Comparison of ENCODE assay signal across 16 cellular contexts in genomic region chr19:48770734-48771472, GRCh38. TPM values are rescaled to one million over a fixed set of nuclear protein-coding genes. Genes with fewer than 3 reads are reported as not detected.
A peak's percentile ranks its signal among the peaks of the same experiment; 100 is the strongest.
DNase-seq lines count a peak whose midpoint lies in the region; ATAC-seq and TF ChIP-seq lines count a peak whose summit lies in the region.
"Had no signal": no experiment of that assay in that cellular context is flagged by ENCODE, and none has a peak within 500 bp of the region (broad histone marks: within the 10 kb centered on the region; RNA-seq: fewer than 3 reads in every experiment).

No MANE protein-coding gene starts in this region.

- ATAC-seq in psoas muscle (no peak), GM18502 (IDR thresholded peaks at IDR 0.05; ENCODE audit: poor library complexity, unreplicated experiment) (no peak)
- ATAC-seq in activated CD4-positive, CD25-positive, alpha-beta regulatory T cell treated with anti-CD3 and anti-CD28 coated beads, Interleukin-2, amount 50 U/mL, for 24 hours = no peak
- ATAC-seq: CD8-positive, alpha-beta T cell; gastroesophageal sphincter; Right ventricle myocardium inferior had no signal

- H3K27me3 ChIP-seq in Karpas-422 (ENCODE audit: low read length) (no peaks in the 10 kb centered on the region), psoas muscle (ENCODE audit: insufficient read depth in 3 of 3, low read length in 2 of 3) (no peaks in the 10 kb centered on the region)

- no peaks in the 10 kb centered on the region for H3K9me2 ChIP-seq in Karpas-422 (replicated peaks; ENCODE audit: insufficient read depth, low read length)

- H3K4me3 ChIP-seq in Karpas-422 (ENCODE audit: low read length) (no peak overlapping the region), psoas muscle (no peak overlapping the region)
- H3K4me3 ChIP-seq: gastroesophageal sphincter had no signal

- H3K79me2 ChIP-seq in Karpas-422 (ENCODE audit: low read length) = no peaks in the 10 kb centered on the region

- intact Hi-C loops in psoas muscle (cut with DNase I) = no loop called here

- H2AFZ ChIP-seq in Karpas-422 (ENCODE audit: low read length) = peak overlapping the region; percentile 20; the same call in 1 of the 2 replicates

- no peaks in the 10 kb centered on the region for H3K36me3 ChIP-seq in Karpas-422 (ENCODE audit: insufficient read depth, low read length)
- no peaks in the 10 kb centered on the region for H3K36me3 ChIP-seq in psoas muscle (ENCODE audit: insufficient read depth in 1 of 2, low read depth in 1 of 2)
- H3K36me3 ChIP-seq: gastroesophageal sphincter had no signal

- no peak for DNase-seq in Karpas-422
- DNase-seq in epithelial cell of prostate (ENCODE audit: low read depth, low spot score) = no peak
- DNase-seq in psoas muscle = no peak
- DNase-seq in HuH-7 (ENCODE audit: low spot score) = no peak
- DNase-seq: activated B cell treated with CpG ODN at 0.5 μM for 24 hours; amygdala; CD8-positive, alpha-beta T cell; DMS79 treated with DMSO at 0.1 percent for 48 hours; NCI-H187 treated with DMSO at 0.1 percent for 48 hours; NCI-H446 treated with DMSO at 0.1 percent for 48 hours had no signal

- H3K9ac ChIP-seq in Karpas-422 (ENCODE audit: low read length) = no peak overlapping the region

- no peak for TF ChIP-seq CTCF in psoas muscle (IDR thresholded peaks at IDR 0.05)

- no peaks in the 10 kb centered on the region for H4K20me1 ChIP-seq in Karpas-422 (ENCODE audit: insufficient read depth, low read depth, low read length)

- H3K4me1 ChIP-seq in Karpas-422 (ENCODE audit: low read length) (no peaks in the 10 kb centered on the region), psoas muscle (peaks cover 40% of the 10 kb centered on the region)
- H3K4me1 ChIP-seq: gastroesophageal sphincter had no signal

- H3K4me2 ChIP-seq in Karpas-422 (ENCODE audit: low read depth, low read length, poor library complexity, severe bottlenecking) = no peak overlapping the region

- H3K27ac ChIP-seq in Karpas-422 (ENCODE audit: low read length) (no peak overlapping the region), epithelial cell of prostate (peak overlapping the region; percentile 53), psoas muscle (peak overlapping the region; percentile 88)
- H3K27ac ChIP-seq: gastroesophageal sphincter had no signal

- WGBS in psoas muscle, 3 donors = 64 to 69% (median 65%) methylated on average over 20 of the region's 20 CpGs

- H3K9me3 ChIP-seq in Karpas-422 (ENCODE audit: low read length) (no peaks in the 10 kb centered on the region), psoas muscle (no peaks in the 10 kb centered on the region)
- H3K9me3 ChIP-seq: gastroesophageal sphincter had no signal

RNA-seq across cellular contexts. Expression of gene FGF21, which starts 15.6 kb away (rescaled TPM):
- not detected in 2 replicates for total RNA-seq in Karpas-422 (2014; rRNA removed; shearing (Covaris generic); ENCODE audit: low replicate concordance)
- 1 to 10 TPM in 2 of 4 donors, not detected in 2; 1.7 to 6.2 TPM for total RNA-seq in psoas muscle
- polyA plus RNA-seq in psoas muscle = under 1 TPM in 2 of 3 donors, not detected in 1; 0.06 to 0.31 TPM
- total RNA-seq: activated B cell treated with CpG ODN at 0.5 μM for 24 hours; activated T-helper 2 cell treated with anti-CD3 and anti-CD28 coated beads, Interferon-gamma antibody, Interleukin-2, Interleukin-4, amounts not matched to agents 10 μg/mL and 5 μg/mL and 100 μg/mL, durations not matched to agents 14 hours and 24 hours and 36 hours; CD8-positive, alpha-beta T cell; gastroesophageal sphincter; Right ventricle myocardium inferior had no signal
- polyA plus RNA-seq: AG04450 had no signal

RNA-seq across cellular contexts. Expression of gene FUT1, which starts 18.5 kb away (rescaled TPM):
- total RNA-seq in Karpas-422 (2014; rRNA removed; shearing (Covaris generic); ENCODE audit: low replicate concordance) = not detected in 2 replicates
- total RNA-seq in psoas muscle = 1 to 10 TPM; 1.6 to 2.3 (median 2.0) TPM
- 1 to 10 TPM; 1.1 to 1.3 (median 1.3) TPM for polyA plus RNA-seq in psoas muscle
- total RNA-seq: activated B cell treated with CpG ODN at 0.5 μM for 24 hours; CD8-positive, alpha-beta T cell had no signal

RNA-seq across cellular contexts. Expression of gene IZUMO1, which starts 24.2 kb away (rescaled TPM):
- not detected in 2 replicates for total RNA-seq in Karpas-422 (2014; rRNA removed; shearing (Covaris generic); ENCODE audit: low replicate concordance)
- under 1 TPM in 3 of 4 donors, not detected in 1; 0.26 to 0.76 (median 0.36) TPM for total RNA-seq in psoas muscle
- polyA plus RNA-seq in psoas muscle = under 1 TPM in 2 of 3 donors, not detected in 1; 0.18 to 0.66 TPM
- total RNA-seq: activated B cell treated with CpG ODN at 0.5 μM for 24 hours; CD8-positive, alpha-beta T cell had no signal
- polyA plus RNA-seq: AG04450 had no signal

RNA-seq across cellular contexts. Expression of gene RASIP1, which starts 30.5 kb away (rescaled TPM):
- not detected in 2 replicates for total RNA-seq in Karpas-422 (2014; rRNA removed; shearing (Covaris generic); ENCODE audit: low replicate concordance)
- total RNA-seq in psoas muscle = 1 to 10 TPM; 6.9 to 9.7 (median 8.0) TPM
- polyA plus RNA-seq in psoas muscle = 1 to 10 TPM; 3.9 to 7.7 (median 4.9) TPM

RNA-seq across cellular contexts. Expression of gene BCAT2, which starts 39.9 kb away (rescaled TPM):
- total RNA-seq in Karpas-422 (2014; rRNA removed; shearing (Covaris generic); ENCODE audit: low replicate concordance) = 45.9 and 74.6 TPM in 2 replicates
- 10 to 100 TPM; 24.6 to 48.5 (median 29.9) TPM for total RNA-seq in psoas muscle
- polyA plus RNA-seq in psoas muscle = 10 to 100 TPM; 14.4 to 22.9 (median 20.0) TPM
